Comparison of ENCODE assay signal across 1 cellular context in genomic region chr3:17742092-17742836, GRCh38.
TF ChIP-seq lines count a peak whose summit lies in the region.

TBC1D5 (minus strand) TSS chr3:17742631; CDS start chr3:17508570, 234,061 bp downstream.

TF ChIP-seq in K562, 482 proteins besides CTCF, POLR2A, EP300 and RAD21 (continued from another document and continues in another):
- TF ChIP-seq CHD7 (IDR thresholded peaks at IDR 0.05; ENCODE audit: low read depth, low read length) (no peak), E2F4 (CRISPR knock-in tag; IDR thresholded peaks at IDR 0.05; ENCODE audit: low read depth) (no peak; the same call in 1 of the 2 replicates), PURB (CRISPR knock-in tag; IDR thresholded peaks at IDR 0.05; ENCODE audit: low read depth) (no peak), ZBTB11 (CRISPR knock-in tag; IDR thresholded peaks at IDR 0.05) (peak in 2 of 3 experiments; percentile 9 to 55; a peak in 3 of 6 replicates), KDM2B (CRISPR knock-in tag; IDR thresholded peaks at IDR 0.05) (no peak; the same call in 1 of the 2 replicates), ZNF3 (CRISPR knock-in tag; IDR thresholded peaks at IDR 0.05) (no peak), SMAD1 (IDR thresholded peaks at IDR 0.05; ENCODE audit: low read depth, low read length, partially characterized antibody) (peak; percentile 39), SNIP1 (IDR thresholded peaks at IDR 0.05; ENCODE audit: low read depth) (no peak), ZBTB26 (CRISPR knock-in tag; IDR thresholded peaks at IDR 0.05) (0 out of 2 replicates have a peak, but pooled peaks have one; percentile 57), HMBOX1 (IDR thresholded peaks at IDR 0.05) (no peak), JUN (IDR thresholded peaks at IDR 0.05; ENCODE audit: borderline replicate concordance, low read depth, low read length) (peak; percentile 45; the same call in 1 of the 2 replicates), JUN (CRISPR knock-in tag; IDR thresholded peaks at IDR 0.05; ENCODE audit: borderline replicate concordance) (peak; percentile 92; the same call in 1 of the 2 replicates), ATF2 (CRISPR knock-in tag; IDR thresholded peaks at IDR 0.05) (no peak), ZNF586 (CRISPR knock-in tag; conservative IDR thresholded peaks at IDR 0.05) (peak; percentile 61; the same call in 1 of the 2 replicates), ARNT (IDR thresholded peaks at IDR 0.05) (no peak), STAT5A (IDR thresholded peaks at IDR 0.05; ENCODE audit: borderline replicate concordance, low read length) (no peak), FOXP1 (CRISPR knock-in tag; IDR thresholded peaks at IDR 0.05) (peak; percentile 92), SPI1 (IDR thresholded peaks at IDR 0.05; ENCODE audit: borderline replicate concordance, low read depth, low read length) (no peak), XRCC5 (IDR thresholded peaks at IDR 0.05; ENCODE audit: low read depth, low read length) (no peak), ZNF507 (tag; conservative IDR thresholded peaks at IDR 0.05) (no peak), NFIX (CRISPR knock-in tag; IDR thresholded peaks at IDR 0.05; ENCODE audit: low read depth) (no peak), CBX2 (IDR thresholded peaks at IDR 0.05; ENCODE audit: insufficient read depth, low read length, poor library complexity, severe bottlenecking) (no peak), ELF4 (CRISPR knock-in tag; IDR thresholded peaks at IDR 0.05) (no peak), MAFG (tag; conservative IDR thresholded peaks at IDR 0.05) (no peak), IRF2 (CRISPR knock-in tag; IDR thresholded peaks at IDR 0.05) (no peak), ZNF277 (CRISPR knock-in tag; IDR thresholded peaks at IDR 0.05; ENCODE audit: borderline replicate concordance) (no peak), DPF2 (IDR thresholded peaks at IDR 0.05) (no peak)
